ENCODE assay signal across 8 cellular contexts in the genomic region with DNA sequence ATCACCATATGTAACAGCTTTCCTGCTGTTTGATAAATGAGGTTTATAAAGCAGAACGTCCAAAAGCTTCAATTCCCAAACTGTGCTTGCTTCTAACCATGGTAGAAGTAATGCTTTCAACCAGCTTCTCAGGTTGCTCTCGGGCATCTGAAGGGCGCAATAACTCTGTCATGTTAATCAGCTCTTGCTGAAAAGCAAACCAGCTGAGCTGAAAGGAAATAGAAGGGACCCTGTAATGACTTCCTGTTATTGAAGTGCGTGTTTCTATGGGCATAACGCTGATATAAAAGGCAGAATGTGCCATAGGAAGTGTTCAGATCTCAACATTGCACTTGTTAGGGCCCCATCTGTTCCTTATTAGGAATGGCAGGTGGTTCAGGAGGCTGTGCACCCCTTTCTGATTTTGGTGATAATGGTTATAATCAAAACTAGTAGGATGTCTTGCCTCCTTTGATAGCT. TPM values are rescaled to one million over a fixed set of nuclear protein-coding genes. Genes with fewer than 3 reads are reported as not detected.
DNase-seq lines count a peak whose midpoint lies in the region; ATAC-seq and TF ChIP-seq lines count a peak whose summit lies in the region.

No MANE protein-coding gene starts in this region.

- intact Hi-C loops in psoas muscle (cut with DNase I), result no loop called here

- H3K27me3 ChIP-seq in psoas muscle (ENCODE audit: insufficient read depth in 3 of 3, low read length in 2 of 3), result no peaks in the 10 kb centered on the region

- peak overlapping the region; percentile 21 for H3K4me3 ChIP-seq in psoas muscle

- H3K4me1 ChIP-seq in psoas muscle, result peaks cover 79% of the 10 kb centered on the region

- H3K27ac ChIP-seq in RWPE1 (peak overlapping the region; percentile 27; the same call in 1 of the 2 replicates), psoas muscle (peak overlapping the region; percentile 80)

- POLR2A ChIA-PET in RWPE1 (lab: Yijun Ruan, JAX; ENCODE audit: low non-redundant PET), result interaction anchor here (0.6 kb wide), 1 partner anchor 9 kb away, joined by 3 read pairs; no protein-coding TSS in a partner anchor

- DNase-seq in RWPE1 (ENCODE audit: low spot score), result no peak
- DNase-seq in dermis blood vessel endothelial cell, result peak; percentile 78
- DNase-seq in psoas muscle, result no peak
- no peak for DNase-seq in OCI-M1 (lab: John Stamatoyannopoulos, UW)

- no peak for TF ChIP-seq CTCF in RWPE1 (conservative IDR thresholded peaks at IDR 0.05; ENCODE audit: low read depth)
- TF ChIP-seq CTCF in psoas muscle (IDR thresholded peaks at IDR 0.05), result no peak

- CTCF ChIA-PET in RWPE1 (lab: Yijun Ruan, JAX), result no interaction called here

- 9 to 12% (median 11%) methylated on average over 5 of the region's 5 CpGs for WGBS in psoas muscle, 3 donors

- H3K9me3 ChIP-seq in psoas muscle, result no peaks in the 10 kb centered on the region

- H3K36me3 ChIP-seq in psoas muscle (ENCODE audit: insufficient read depth in 1 of 2, low read depth in 1 of 2), result peaks cover 0 to 4% of the 10 kb centered on the region in 2 donors

- ATAC-seq in GM18909 (IDR thresholded peaks at IDR 0.05; ENCODE audit: poor library complexity, unreplicated experiment), result peak; percentile 62
- peak; percentile 42 for ATAC-seq in HG03342 (IDR thresholded peaks at IDR 0.05; ENCODE audit: unreplicated experiment)
- ATAC-seq in psoas muscle, result peak; percentile 53 to 67 (median 62)
- no peak for ATAC-seq in GM21723 (IDR thresholded peaks at IDR 0.05; ENCODE audit: unreplicated experiment)
- no peak for ATAC-seq in GM19023 (IDR thresholded peaks at IDR 0.05; ENCODE audit: unreplicated experiment)

RNA-seq across cellular contexts. Expression of gene HERC3, which starts 21.2 kb away (rescaled TPM):
- total RNA-seq in dermis blood vessel endothelial cell (11.4 and 13.1 TPM in 2 replicates), psoas muscle (10 to 100 TPM; 17.7 to 35.8 (median 25.2) TPM)
- polyA plus RNA-seq in psoas muscle, result 10 to 100 TPM in 1 of 3 donors, 1 to 10 TPM in 2; 9.5 to 20.4 (median 9.6) TPM

Comparison
In these comparisons a context has a peak if more than half of its experiments do, and no peak if none do; other contexts are left out.
1. ATAC-seq: peak in GM18909 (single experiment), HG03342 (single experiment) and psoas muscle (4 of 4); none in GM21723 (single experiment) and GM19023 (single experiment).